ENCODE assay signal across 10 cellular contexts in the genomic region with DNA sequence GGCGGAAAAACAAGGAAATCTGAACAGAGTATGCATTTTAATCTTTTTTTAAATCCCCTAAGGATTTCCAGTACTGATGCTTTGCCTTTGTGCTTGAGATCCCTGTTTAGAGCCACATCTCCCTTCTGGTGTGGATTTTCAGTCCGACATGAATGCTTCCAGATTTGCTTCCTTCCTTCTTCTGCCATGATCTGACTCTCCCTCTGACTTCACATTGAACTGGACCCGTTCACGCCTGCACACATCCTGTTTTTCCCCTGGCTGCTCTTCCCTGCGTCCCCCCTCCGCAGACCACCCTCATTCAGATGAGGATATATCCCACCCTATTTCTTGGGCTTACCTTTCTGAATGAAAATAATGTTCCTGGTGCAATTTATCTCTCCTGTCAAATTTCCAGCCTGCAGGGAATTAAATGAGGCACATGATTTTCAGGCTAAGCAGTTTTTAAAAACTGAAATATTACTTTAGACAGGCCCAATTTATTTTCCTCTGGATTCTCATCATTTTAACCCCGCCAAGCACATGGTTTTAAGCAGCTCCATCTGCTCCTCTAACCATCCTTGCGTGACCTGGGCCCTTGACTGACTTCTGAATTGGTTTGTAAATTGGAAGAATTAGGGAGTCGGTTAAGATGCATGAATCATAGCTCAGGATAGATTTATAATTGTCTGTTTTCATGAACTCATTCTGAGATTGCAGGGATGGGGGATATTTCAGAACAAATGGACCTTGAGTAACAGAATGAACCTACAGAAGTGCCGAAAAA. TPM values are rescaled to one million over a fixed set of nuclear protein-coding genes. Genes with fewer than 3 reads are reported as not detected.
DNase-seq lines count a peak whose midpoint lies in the region; ATAC-seq, FAIRE-seq and TF ChIP-seq lines count a peak whose summit lies in the region.
"Had no signal": no experiment of that assay in that cellular context is flagged by ENCODE, and none has a peak within 500 bp of the region (broad histone marks: within the 10 kb centered on the region; RNA-seq: fewer than 3 reads in every experiment).

No MANE protein-coding gene starts in this region.

- ATAC-seq in A549 (no peak), body of pancreas (no peak), HG02884 (IDR thresholded peaks at IDR 0.05; ENCODE audit: unreplicated experiment) (no peak)

- peak overlapping the region; percentile 11 for H3K9ac ChIP-seq in adipocyte (ENCODE audit: low read length)

- H3K9me3 ChIP-seq in A549, result no peaks in the 10 kb centered on the region
- no peaks in the 10 kb centered on the region for H3K9me3 ChIP-seq in adipocyte (ENCODE audit: control insufficient read depth, low read length)
- H3K9me3 ChIP-seq in body of pancreas, result no peaks in the 10 kb centered on the region

- peaks cover 67% of the 10 kb centered on the region for H3K4me1 Mint-ChIP-seq in HFFc6 (ENCODE audit: low read depth)

- POLR2A ChIA-PET in A549 (lab: Yijun Ruan, JAX), result no interaction called here

- TF ChIP-seq RAD21 in A549 (conservative IDR thresholded peaks at IDR 0.05 in 1 of 2, IDR thresholded peaks at IDR 0.05 in 1 of 2), result no peak

- intact Hi-C loops in body of pancreas (cut with DNase I) (no loop called here), lower leg skin (cut with DNase I; ENCODE audit: low total_unique reads) (no loop called here)

- no peak for TF ChIP-seq POLR2A in A549 (IDR thresholded peaks at IDR 0.05; ENCODE audit: low read length)
- no peak for TF ChIP-seq POLR2A in body of pancreas (IDR thresholded peaks at IDR 0.05)
- no peak for TF ChIP-seq POLR2A in lower leg skin (IDR thresholded peaks at IDR 0.05)

- no peaks in the 10 kb centered on the region; the same call in 1 of the 2 replicates for H3K27me3 Mint-ChIP-seq in HFFc6 (ENCODE audit: insufficient read depth)

- H3K27ac Mint-ChIP-seq in HFFc6, result peak overlapping the region; percentile 77

- no peak for DNase-seq in A549 (ENCODE audit: low read depth in 1 of 2, low spot score in 1 of 2)
- peak; percentile 66 for DNase-seq in HFFc6
- peak; percentile 91 for DNase-seq in adipocyte (ENCODE audit: low read depth)
- peak; percentile 59 for DNase-seq in kidney glomerular epithelial cell (lab: John Stamatoyannopoulos, UW)
- DNase-seq in body of pancreas, result no peak
- no peak for DNase-seq in lower leg skin (ENCODE audit: low spot score in 2 of 2)
- no peak for DNase-seq in iPS-NIHi11 (ENCODE audit: low spot score)
- DNase-seq: erythroblast; stimulated activated CD4-positive, alpha-beta T cell treated with anti-CD3 and anti-CD28 coated beads, Interleukin-2, amount 100 ng/mL, for 48 hours had no signal

- H3K36me3 ChIP-seq in adipocyte (ENCODE audit: control insufficient read depth, insufficient read depth, low read length, severe bottlenecking) (no peaks in the 10 kb centered on the region), body of pancreas (replicated peaks in 1 of 2; ENCODE audit: insufficient read depth in 1 of 2, low read depth in 2 of 2) (no peaks in the 10 kb centered on the region)

- 76% methylated on average over 10 of the region's 10 CpGs for WGBS in A549 (ENCODE audit: missing lambda C conversion rate)
- WGBS in body of pancreas, 2 donors, result 68 to 83% methylated on average over 10 of the region's 10 CpGs
- 37 to 42% methylated on average over 10 of the region's 10 CpGs for WGBS in lower leg skin, 2 donors

- FAIRE-seq in A549 (lab: Jason Lieb, UNC), result no peak

- TF ChIP-seq CTCF in A549 (IDR thresholded peaks at IDR 0.05) (no peak), HFFc6 (IDR thresholded peaks at IDR 0.05) (no peak), body of pancreas (IDR thresholded peaks at IDR 0.05) (no peak), lower leg skin (IDR thresholded peaks at IDR 0.05) (no peak)

- peak overlapping the region; percentile 61 for H3K4me2 ChIP-seq in A549

- no peaks in the 10 kb centered on the region for H3K9me3 Mint-ChIP-seq in HFFc6

- CTCF ChIA-PET in A549 (lab: Yijun Ruan, JAX), result interaction anchor here (0.6 to 2.3 kb wide), 3 partner anchors 11 to 50 kb away, joined by 3 to 7 read pairs (median 4); no protein-coding TSS in a partner anchor

- TF ChIP-seq EP300 in A549 (IDR thresholded peaks at IDR 0.05), result no peak

- H3K4me1 ChIP-seq in A549, result peaks cover 69% of the 10 kb centered on the region
- H3K4me1 ChIP-seq in adipocyte (ENCODE audit: control insufficient read depth, insufficient read depth, low read length), result peaks cover 35% of the 10 kb centered on the region
- H3K4me1 ChIP-seq in body of pancreas, result no peaks in the 10 kb centered on the region

- H3K27me3 ChIP-seq in adipocyte (replicated peaks; ENCODE audit: control insufficient read depth, insufficient read depth, low read length) (no peaks in the 10 kb centered on the region), body of pancreas (no peaks in the 10 kb centered on the region)

- peak overlapping the region; percentile 89 for H3K27ac ChIP-seq in A549
- no peak overlapping the region for H3K27ac ChIP-seq in body of pancreas

- peak overlapping the region; percentile 57 for H3K4me3 Mint-ChIP-seq in HFFc6

- no peak overlapping the region for H3K4me3 ChIP-seq in A549
- peak overlapping the region; percentile 35 for H3K4me3 ChIP-seq in adipocyte (ENCODE audit: low read length)
- no peak overlapping the region for H3K4me3 ChIP-seq in body of pancreas
- no peak overlapping the region for H3K4me3 ChIP-seq in lower leg skin (ENCODE audit: low read depth, poor library complexity, severe bottlenecking)

- peaks cover 19% of the 10 kb centered on the region for H3K36me3 Mint-ChIP-seq in HFFc6 (ENCODE audit: low read depth)

TF ChIP-seq in A549, 52 proteins besides CTCF, POLR2A, EP300 and RAD21:
- no peak for TF ChIP-seq NPAS2 (CRISPR knock-in tag; IDR thresholded peaks at IDR 0.05; ENCODE audit: borderline replicate concordance)
- 0 out of 3 replicates have a peak, but pooled peaks have one; percentile 11 for TF ChIP-seq BCL3 (IDR thresholded peaks at IDR 0.05)

RNA-seq across cellular contexts. Expression of gene BMERB1, which starts 59.2 kb away (rescaled TPM):
- polyA plus RNA-seq in A549 (2011; rRNA removed), result 44.7 and 45.2 TPM in 2 replicates
- polyA plus RNA-seq in A549 (2012; cell fraction: cytosol; rRNA removed), result 27.1 and 31.5 TPM in 2 replicates
- 21.0 and 21.6 TPM in 2 replicates for polyA plus RNA-seq in A549 (2012; cell fraction: nucleus; rRNA removed)
- 34.8 to 48.9 TPM (median 47.3 TPM) in 3 replicates for polyA plus RNA-seq in A549 (2017; fragmentation: RNase III; extraction: RNeasy Plus Mini Kit Qiagen cat#74134 plus additional on column Dnase treatment)
- polyA minus RNA-seq in A549 (2011; rRNA and poly(A)+ RNA removed), result 34.4 and 40.5 TPM in 2 replicates
- total RNA-seq in HFFc6 (2021; fragmentation: NEBNext Ultra II Directional; extraction: Animal tissue kit (Norgen Biotek cat#: 25700)), result 10 to 100 TPM; 24.3 to 35.1 (median 29.9) TPM
- 10 to 100 TPM in 1 of 2 donors, 1 to 10 TPM in 1; 8.9 to 22.3 TPM for total RNA-seq in body of pancreas
- total RNA-seq in lower leg skin, result 10 to 100 TPM in 2 of 4 donors, 1 to 10 TPM in 2; 7.4 to 20.4 (median 10.6) TPM

Comparison
In these comparisons a context has a peak if more than half of its experiments do, and no peak if none do; other contexts are left out.
1. DNase-seq: peak in HFFc6 (single experiment), adipocyte (single experiment) and kidney glomerular epithelial cell (single experiment); none in A549 (0 of 2), body of pancreas (0 of 4), lower leg skin (0 of 2) and iPS-NIHi11 (single experiment).
2. H3K27ac ChIP-seq: peak in A549 (2 of 2); none in body of pancreas (0 of 4).